18 cellular contexts compared by ENCODE assay signal in genomic region chr19:30073152-30074000, GRCh38.
A peak's percentile ranks its signal among the peaks of the same experiment; 100 is the strongest.
DNase-seq lines count a peak whose midpoint lies in the region; ATAC-seq and TF ChIP-seq lines count a peak whose summit lies in the region.
"Had no signal": no experiment of that assay in that cellular context is flagged by ENCODE, and none has a peak within 500 bp of the region (broad histone marks: within the 10 kb centered on the region; RNA-seq: fewer than 3 reads in every experiment).

No MANE protein-coding gene starts in this region.

- H3K27ac ChIP-seq in VCaP (peak overlapping the region; percentile 8; the same call in 1 of the 2 replicates), right lobe of liver (no peak overlapping the region), suprapubic skin (no peak overlapping the region)
- H3K27ac ChIP-seq: 22Rv1, thoracic aorta had no signal

- DNase-seq in NCI-H526 (lab: John Stamatoyannopoulos, UW) (peak; percentile 11 to 47), NCI-H526 treated with DMSO at 0.1 percent for 48 hours (lab: John Stamatoyannopoulos, UW) (no peak), right lobe of liver (peak in 2 of 3 donors; percentile 5 to 39), suprapubic skin (ENCODE audit: low spot score in 2 of 2) (peak; percentile 40 to 63), NCI-H2196 (lab: John Stamatoyannopoulos, UW; ENCODE audit: unreplicated experiment) (no peak)
- DNase-seq in stimulated activated CD8-positive, alpha-beta memory T cell treated with anti-CD3 and anti-CD28 coated beads, Interleukin-4, amount 100 ng/mL, for 48 hours: no peak
- DNase-seq: anterior cingulate cortex; caudate nucleus; naive thymus-derived CD4-positive, alpha-beta T cell; NCI-H1436 treated with DMSO at 0.1 percent for 48 hours; RPMI8226; stimulated activated CD4-positive, alpha-beta T cell treated with anti-CD3 and anti-CD28 coated beads, Interleukin-12 subunit alpha, Interleukin-12 subunit beta, amount 100 ng/mL, for 4 hours; stimulated activated CD4-positive, alpha-beta T cell treated with anti-CD3 and anti-CD28 coated beads, Interleukin-4, amount 100 ng/mL, for 24 hours; stimulated activated naive CD4-positive, alpha-beta T cell treated with Interleukin-2 at 50 U/mL for 16 hours had no signal

- no peaks in the 10 kb centered on the region for H3K4me1 ChIP-seq in right lobe of liver
- H3K4me1 ChIP-seq in suprapubic skin: peaks cover 7% of the 10 kb centered on the region

- WGBS in right lobe of liver (ENCODE audit: insufficient coverage, low coverage, low lambda C conversion rate, missing lambda C conversion rate): 74% methylated on average over 6 of the region's 16 CpGs
- 54% methylated on average over 6 of the region's 16 CpGs for WGBS in suprapubic skin

- TF ChIP-seq POLR2A in right lobe of liver (IDR thresholded peaks at IDR 0.05) (no peak), suprapubic skin (IDR thresholded peaks at IDR 0.05) (no peak)

- no peak overlapping the region for H3K4me3 ChIP-seq in right lobe of liver
- no peak overlapping the region for H3K4me3 ChIP-seq in suprapubic skin
- H3K4me3 ChIP-seq: thoracic aorta had no signal

- ATAC-seq in right lobe of liver (no peak), SK-N-SH treated with all-trans-retinoic acid at 6 μM for 48 hours (no peak)
- ATAC-seq: naive thymus-derived CD4-positive, alpha-beta T cell had no signal

- no peak for TF ChIP-seq EP300 in suprapubic skin (IDR thresholded peaks at IDR 0.05)

- H3K9me3 ChIP-seq in right lobe of liver (no peaks in the 10 kb centered on the region), suprapubic skin (no peaks in the 10 kb centered on the region)
- H3K9me3 ChIP-seq: thoracic aorta had no signal

- no peaks in the 10 kb centered on the region for H3K36me3 ChIP-seq in right lobe of liver
- no peaks in the 10 kb centered on the region for H3K36me3 ChIP-seq in suprapubic skin
- H3K36me3 ChIP-seq: thoracic aorta had no signal

- no peaks in the 10 kb centered on the region for H3K27me3 ChIP-seq in right lobe of liver
- peaks cover 20% of the 10 kb centered on the region for H3K27me3 ChIP-seq in suprapubic skin

- intact Hi-C loops in right lobe of liver (cut with DNase I): no loop called here

- no peak for TF ChIP-seq CTCF in VCaP (conservative IDR thresholded peaks at IDR 0.05)
- TF ChIP-seq CTCF in right lobe of liver (IDR thresholded peaks at IDR 0.05): no peak
- no peak for TF ChIP-seq CTCF in suprapubic skin (IDR thresholded peaks at IDR 0.05)

TF ChIP-seq in SK-N-SH treated with all-trans-retinoic acid at 6 μM for 48 hours, 23 proteins besides CTCF, POLR2A, EP300 and RAD21:
- TF ChIP-seq CSDC2 (CRISPR knock-in tag; IDR thresholded peaks at IDR 0.05) (no peak), ZNF70 (CRISPR knock-in tag; IDR thresholded peaks at IDR 0.05) (no peak), OSR1 (CRISPR knock-in tag; IDR thresholded peaks at IDR 0.05) (no peak), ARNTL (CRISPR knock-in tag; IDR thresholded peaks at IDR 0.05; ENCODE audit: borderline replicate concordance, low read depth) (no peak), BACH2 (CRISPR knock-in tag; IDR thresholded peaks at IDR 0.05; ENCODE audit: borderline replicate concordance) (no peak), ZC3H10 (CRISPR knock-in tag; IDR thresholded peaks at IDR 0.05) (no peak), POU6F1 (CRISPR knock-in tag; IDR thresholded peaks at IDR 0.05; ENCODE audit: borderline replicate concordance, low read depth) (no peak), ZFP3 (CRISPR knock-in tag; IDR thresholded peaks at IDR 0.05) (no peak), CREB5 (CRISPR knock-in tag; IDR thresholded peaks at IDR 0.05; ENCODE audit: low read depth) (no peak), PATZ1 (CRISPR knock-in tag; IDR thresholded peaks at IDR 0.05; ENCODE audit: borderline replicate concordance) (no peak), CSRNP3 (CRISPR knock-in tag; IDR thresholded peaks at IDR 0.05) (no peak), RARB (CRISPR knock-in tag; IDR thresholded peaks at IDR 0.05) (no peak), TOX (CRISPR knock-in tag; IDR thresholded peaks at IDR 0.05; ENCODE audit: borderline replicate concordance) (no peak)

Comparison
In these comparisons a context has a peak if more than half of its experiments do, and no peak if none do; other contexts are left out.
1. DNase-seq: peak in NCI-H526 (2 of 2), right lobe of liver (2 of 3) and suprapubic skin (2 of 2); none in NCI-H526 treated with DMSO at 0.1 percent for 48 hours (single experiment), NCI-H2196 (single experiment) and stimulated activated CD8-positive, alpha-beta memory T cell treated with anti-CD3 and anti-CD28 coated beads, Interleukin-4, amount 100 ng/mL, for 48 hours (single experiment).